1 cellular context compared by ENCODE assay signal in genomic region chr2:173027181-173028128, GRCh38.
TF ChIP-seq lines count a peak whose summit lies in the region.

No MANE protein-coding gene starts in this region.

TF ChIP-seq in HepG2, 621 proteins besides CTCF, POLR2A, EP300 and RAD21 (continued from another document and continues in another):
- peak; percentile 59 for TF ChIP-seq ARID5B (CRISPR knock-in tag; IDR thresholded peaks at IDR 0.05)
- TF ChIP-seq ERF (CRISPR knock-in tag; IDR thresholded peaks at IDR 0.05): peak; percentile 72; the same call in 1 of the 2 replicates
- no peak for TF ChIP-seq PRDM15 (CRISPR knock-in tag; IDR thresholded peaks at IDR 0.05)
- TF ChIP-seq MEF2D (CRISPR knock-in tag; IDR thresholded peaks at IDR 0.05): no peak
- no peak for TF ChIP-seq REL (CRISPR knock-in tag; conservative IDR thresholded peaks at IDR 0.05)
- no peak for TF ChIP-seq HMGXB3 (CRISPR knock-in tag; IDR thresholded peaks at IDR 0.05; ENCODE audit: borderline replicate concordance)
- TF ChIP-seq ZNF331 (CRISPR knock-in tag; IDR thresholded peaks at IDR 0.05): 0 out of 2 replicates have a peak, but pooled peaks have one; percentile 38
- no peak for TF ChIP-seq KDM3A (CRISPR knock-in tag; IDR thresholded peaks at IDR 0.05; ENCODE audit: low read depth)
- TF ChIP-seq NR2C2 (CRISPR knock-in tag; IDR thresholded peaks at IDR 0.05; ENCODE audit: borderline replicate concordance): no peak
- TF ChIP-seq MYC (CRISPR knock-in tag; IDR thresholded peaks at IDR 0.05; ENCODE audit: borderline replicate concordance): no peak
- TF ChIP-seq NFE2L2 (IDR thresholded peaks at IDR 0.05; ENCODE audit: low read length): no peak
- TF ChIP-seq PAWR (CRISPR knock-in tag; IDR thresholded peaks at IDR 0.05; ENCODE audit: borderline replicate concordance): no peak
- TF ChIP-seq HNF4G (IDR thresholded peaks at IDR 0.05; ENCODE audit: borderline replicate concordance, low read depth, low read length): no peak
- no peak for TF ChIP-seq HNF4G (CRISPR knock-in tag; IDR thresholded peaks at IDR 0.05; ENCODE audit: borderline replicate concordance, low read depth)
- TF ChIP-seq ZFP41 (CRISPR knock-in tag; IDR thresholded peaks at IDR 0.05; ENCODE audit: borderline replicate concordance): no peak
- TF ChIP-seq CBX5 (CRISPR knock-in tag; IDR thresholded peaks at IDR 0.05; ENCODE audit: borderline replicate concordance): 0 out of 2 replicates have a peak, but pooled peaks have one; percentile 26
- TF ChIP-seq ZNF614 (CRISPR knock-in tag; IDR thresholded peaks at IDR 0.05; ENCODE audit: borderline replicate concordance): 0 out of 2 replicates have a peak, but pooled peaks have one; percentile 24
- TF ChIP-seq PITX1 (CRISPR knock-in tag; IDR thresholded peaks at IDR 0.05): peak; percentile 14; the same call in 1 of the 2 replicates
- TF ChIP-seq ARID3A (IDR thresholded peaks at IDR 0.05; ENCODE audit: low read depth, low read length): peak; percentile 39; the same call in 1 of the 2 replicates
- TF ChIP-seq ZNF318 (CRISPR knock-in tag; IDR thresholded peaks at IDR 0.05): no peak
- no peak for TF ChIP-seq ZNF337 (CRISPR knock-in tag; IDR thresholded peaks at IDR 0.05; ENCODE audit: borderline replicate concordance, low read depth)
- TF ChIP-seq ZBED4 (CRISPR knock-in tag; IDR thresholded peaks at IDR 0.05; ENCODE audit: borderline replicate concordance): 0 out of 2 replicates have a peak, but pooled peaks have one; percentile 60
